ENCODE assay signal across 15 cellular contexts in the genomic region with DNA sequence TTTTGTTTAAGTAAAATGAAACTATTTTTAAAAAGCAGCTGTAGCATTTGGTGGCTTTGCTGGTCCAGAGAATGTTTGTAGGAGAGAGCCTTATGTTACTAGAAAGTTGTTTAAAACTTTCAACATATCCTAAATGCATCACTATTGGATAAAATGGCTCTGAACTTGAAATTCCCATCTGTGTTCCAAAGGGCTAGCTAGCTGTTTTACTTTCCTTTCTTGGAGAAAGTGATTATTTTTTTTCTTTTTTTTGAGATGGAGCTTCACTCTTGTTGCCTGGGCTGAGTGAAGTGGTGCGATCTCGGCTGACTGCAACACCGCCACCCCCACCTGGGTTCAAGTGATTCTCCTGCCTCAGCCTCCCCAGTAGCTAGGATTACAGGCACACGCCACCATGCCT. TPM values are rescaled to one million over a fixed set of nuclear protein-coding genes. Genes with fewer than 3 reads are reported as not detected.
DNase-seq lines count a peak whose midpoint lies in the region; ATAC-seq and TF ChIP-seq lines count a peak whose summit lies in the region.
"Had no signal": no experiment of that assay in that cellular context is flagged by ENCODE, and none has a peak within 500 bp of the region (broad histone marks: within the 10 kb centered on the region; RNA-seq: fewer than 3 reads in every experiment).

No MANE protein-coding gene starts in this region.

- H3K27ac ChIP-seq in fibroblast of lung (ENCODE audit: insufficient read depth, low read length) = peak overlapping the region; percentile 31
- peak overlapping the region in 1 of 2 donors; percentile 87 for H3K27ac ChIP-seq in tibial artery
- H3K27ac ChIP-seq in adrenal gland = peak overlapping the region in 1 of 5 donors; percentile 7

- H4K20me1 ChIP-seq in fibroblast of lung (ENCODE audit: control insufficient read depth, extremely low read depth, insufficient read depth, low read length) = no peaks in the 10 kb centered on the region

- H3K36me3 Mint-ChIP-seq in activated naive CD4-positive, alpha-beta T cell treated with anti-CD3 and anti-CD28 coated beads, Interleukin-2, amount 10 ng/mL, durations not matched to agents 7 days and 5 days = peaks cover 9% of the 10 kb centered on the region
- H3K36me3 Mint-ChIP-seq in activated CD4-positive, alpha-beta memory T cell treated with anti-CD3 and anti-CD28 coated beads, Interleukin-2, amount 10 ng/mL, durations not matched to agents 7 days and 5 days (ENCODE audit: low read depth) = peaks cover 15% of the 10 kb centered on the region
- H3K36me3 Mint-ChIP-seq: IgD-negative memory B cell had no signal

- TF ChIP-seq CTCF in fibroblast of lung (conservative IDR thresholded peaks at IDR 0.05 in 1 of 2, IDR thresholded peaks at IDR 0.05 in 1 of 2; ENCODE audit: low read depth in 1 of 2, low read length in 2 of 2) = no peak
- TF ChIP-seq CTCF in tibial artery (IDR thresholded peaks at IDR 0.05) = no peak
- TF ChIP-seq CTCF in adrenal gland (IDR thresholded peaks at IDR 0.05) = no peak

- peaks cover 71% of the 10 kb centered on the region for H3K79me2 ChIP-seq in fibroblast of lung (ENCODE audit: control insufficient read depth, insufficient read depth, low read length)

- peaks cover 16% of the 10 kb centered on the region for H3K4me1 ChIP-seq in fibroblast of lung (ENCODE audit: control insufficient read depth, extremely low read depth, insufficient read depth, low read length)
- H3K4me1 ChIP-seq in tibial artery = peaks cover 0 to 46% (median 20%) of the 10 kb centered on the region in 4 donors
- H3K4me1 ChIP-seq in adrenal gland (replicated peaks in 1 of 2) = peaks cover 0 to 30% of the 10 kb centered on the region in 2 donors

- peaks cover 20% of the 10 kb centered on the region for H3K27me3 Mint-ChIP-seq in activated naive CD4-positive, alpha-beta T cell treated with anti-CD3 and anti-CD28 coated beads, Interleukin-2, amount 10 ng/mL, durations not matched to agents 7 days and 5 days
- H3K27me3 Mint-ChIP-seq in activated CD4-positive, alpha-beta memory T cell treated with anti-CD3 and anti-CD28 coated beads, Interleukin-2, amount 10 ng/mL, durations not matched to agents 7 days and 5 days = peaks cover 8% of the 10 kb centered on the region
- H3K27me3 Mint-ChIP-seq: IgD-negative memory B cell had no signal

- CTCF ChIA-PET in activated naive CD4-positive, alpha-beta T cell treated with anti-CD3 and anti-CD28 coated beads, Interleukin-2, amount 10 ng/mL, durations not matched to agents 7 days and 5 days (lab: Charles Lee) = interaction anchor here (2.2 to 5.5 kb wide), 3 partner anchors 37 to 88 kb away, joined by 5 to 34 read pairs (median 13); no protein-coding TSS in a partner anchor
- CTCF ChIA-PET in activated CD4-positive, alpha-beta memory T cell treated with anti-CD3 and anti-CD28 coated beads, Interleukin-2, amount 10 ng/mL, durations not matched to agents 7 days and 5 days (lab: Charles Lee) = interaction anchor here (0.9 to 6.5 kb wide), 5 partner anchors 9 to 111 kb away, joined by 3 to 67 read pairs (median 8); no protein-coding TSS in a partner anchor

- H3K9me3 Mint-ChIP-seq in activated naive CD4-positive, alpha-beta T cell treated with anti-CD3 and anti-CD28 coated beads, Interleukin-2, amount 10 ng/mL, durations not matched to agents 7 days and 5 days = no peaks in the 10 kb centered on the region
- no peaks in the 10 kb centered on the region for H3K9me3 Mint-ChIP-seq in activated CD4-positive, alpha-beta memory T cell treated with anti-CD3 and anti-CD28 coated beads, Interleukin-2, amount 10 ng/mL, durations not matched to agents 7 days and 5 days
- H3K9me3 Mint-ChIP-seq: dendritic cell treated with granulocyte-macrophage colony-stimulating factor and Interleukin-4, amounts not matched to agents 40 ng/mL and 50 ng/mL, for 4 days; IgD-negative memory B cell had no signal

- POLR2A ChIA-PET in activated CD4-positive, alpha-beta memory T cell treated with anti-CD3 and anti-CD28 coated beads, Interleukin-2, amount 10 ng/mL, durations not matched to agents 7 days and 5 days (lab: Charles Lee) = interaction anchor here (0.8 to 3.9 kb wide), 9 partner anchors 21 to 223 kb away, joined by 3 to 33 read pairs (median 5); no protein-coding TSS in a partner anchor

- TF ChIP-seq POLR2A in adrenal gland (IDR thresholded peaks at IDR 0.05) = no peak

- H3K9ac ChIP-seq in fibroblast of lung (ENCODE audit: insufficient read depth, low read length) = no peak overlapping the region

- peaks cover 74% of the 10 kb centered on the region for H3K4me1 Mint-ChIP-seq in activated naive CD4-positive, alpha-beta T cell treated with anti-CD3 and anti-CD28 coated beads, Interleukin-2, amount 10 ng/mL, durations not matched to agents 7 days and 5 days
- H3K4me1 Mint-ChIP-seq in activated CD4-positive, alpha-beta memory T cell treated with anti-CD3 and anti-CD28 coated beads, Interleukin-2, amount 10 ng/mL, durations not matched to agents 7 days and 5 days = peaks cover 63% of the 10 kb centered on the region

- H3K27me3 ChIP-seq in fibroblast of lung (ENCODE audit: control insufficient read depth, insufficient read depth, low read length) (no peaks in the 10 kb centered on the region), tibial artery (no peaks in the 10 kb centered on the region), adrenal gland (no peaks in the 10 kb centered on the region)

- no peak overlapping the region for H2AFZ ChIP-seq in fibroblast of lung (ENCODE audit: low read length)

- intact Hi-C loops in tibial artery (cut with DNase I; ENCODE audit: low total_unique reads) (loop anchor here (5.0 kb wide), 1 partner anchor 78 kb away; no protein-coding TSS in a partner anchor), adrenal gland (cut with DNase I) (loop anchor here in 1 of 2 donors (5.0 kb wide), 1 partner anchor 88 kb away; no protein-coding TSS in a partner anchor)

- no peak for DNase-seq in activated naive CD4-positive, alpha-beta T cell treated with anti-CD3 and anti-CD28 coated beads, Interleukin-2, amount 10 ng/mL, durations not matched to agents 7 days and 5 days
- no peak for DNase-seq in activated naive CD4-positive, alpha-beta T cell treated with anti-CD3 and anti-CD28 coated beads, Interleukin-2, amount 50 U/mL, for 16 hours
- no peak for DNase-seq in activated CD4-positive, alpha-beta memory T cell treated with anti-CD3 and anti-CD28 coated beads, Interleukin-2, amount 10 ng/mL, durations not matched to agents 7 days and 5 days
- no peak for DNase-seq in fibroblast of lung (ENCODE audit: low read depth in 2 of 2)
- DNase-seq in tibial artery = peak; percentile 15 to 42
- no peak for DNase-seq in adrenal gland
- no peak for DNase-seq in mesenteric fat pad (ENCODE audit: low spot score)
- DNase-seq: activated gamma-delta T cell treated with Interleukin-2 at 50 U/mL for 16 hours, mammary epithelial cell, NCI-H1417 treated with DMSO at 0.1 percent for 48 hours, NCI-H748 treated with DMSO at 0.1 percent for 48 hours, SIG-M5 had no signal

- ATAC-seq in GM21526 (IDR thresholded peaks at IDR 0.05; ENCODE audit: low FRiP score, unreplicated experiment) = no peak

- H3K9me3 ChIP-seq in fibroblast of lung (ENCODE audit: control insufficient read depth, insufficient read depth, low read depth, low read length) = no peaks in the 10 kb centered on the region
- H3K9me3 ChIP-seq in tibial artery = no peaks in the 10 kb centered on the region
- no peaks in the 10 kb centered on the region for H3K9me3 ChIP-seq in adrenal gland (replicated peaks in 1 of 3)

- H3K27ac Mint-ChIP-seq in activated naive CD4-positive, alpha-beta T cell treated with anti-CD3 and anti-CD28 coated beads, Interleukin-2, amount 10 ng/mL, durations not matched to agents 7 days and 5 days = peak overlapping the region; percentile 58
- H3K27ac Mint-ChIP-seq in activated CD4-positive, alpha-beta memory T cell treated with anti-CD3 and anti-CD28 coated beads, Interleukin-2, amount 10 ng/mL, durations not matched to agents 7 days and 5 days = no peak overlapping the region
- H3K27ac Mint-ChIP-seq: dendritic cell treated with granulocyte-macrophage colony-stimulating factor and Interleukin-4, amounts not matched to agents 40 ng/mL and 50 ng/mL, for 4 days; IgD-negative memory B cell had no signal

- H3K36me3 ChIP-seq in fibroblast of lung (ENCODE audit: control insufficient read depth, insufficient read depth, low read length) (no peaks in the 10 kb centered on the region), tibial artery (peaks cover 0 to 3% (median 0%) of the 10 kb centered on the region in 3 donors), adrenal gland (replicated peaks in 1 of 2) (no peaks in the 10 kb centered on the region)

- H3K4me3 ChIP-seq in fibroblast of lung (replicated peaks in 1 of 4; ENCODE audit: control extremely low read depth in 1 of 4, insufficient read depth in 1 of 4, low read depth in 3 of 4, low read length in 4 of 4) (peak overlapping the region in 3 of 4 experiments; percentile 90 to 98 (median 95)), tibial artery (no peak overlapping the region), adrenal gland (peak overlapping the region in 1 of 4 donors; percentile 87)

- peak overlapping the region; percentile 60 for H3K4me3 Mint-ChIP-seq in activated naive CD4-positive, alpha-beta T cell treated with anti-CD3 and anti-CD28 coated beads, Interleukin-2, amount 10 ng/mL, durations not matched to agents 7 days and 5 days
- peak overlapping the region; percentile 45 for H3K4me3 Mint-ChIP-seq in activated CD4-positive, alpha-beta memory T cell treated with anti-CD3 and anti-CD28 coated beads, Interleukin-2, amount 10 ng/mL, durations not matched to agents 7 days and 5 days
- H3K4me3 Mint-ChIP-seq: dendritic cell treated with granulocyte-macrophage colony-stimulating factor and Interleukin-4, amounts not matched to agents 40 ng/mL and 50 ng/mL, for 4 days had no signal

- peak overlapping the region; percentile 13 for H3K4me2 ChIP-seq in fibroblast of lung (ENCODE audit: extremely low read depth, insufficient read depth, low read length)

- 97 to 99% (median 98%) methylated on average over 4 of the region's 4 CpGs for WGBS in adrenal gland, 4 donors

RNA-seq across cellular contexts. Expression of a gene that starts 2.5 kb away (rescaled TPM):
- 10 to 100 TPM; 36.8 to 39.1 TPM for total RNA-seq in activated CD4-positive, alpha-beta memory T cell treated with anti-CD3 and anti-CD28 coated beads, Interleukin-2, amount 10 ng/mL, durations not matched to agents 7 days and 5 days
- 43.4 and 57.3 TPM in 2 replicates for total RNA-seq in fibroblast of lung
- 23.5 and 41.3 TPM in 2 replicates for polyA plus RNA-seq in fibroblast of lung
- polyA plus RNA-seq in fibroblast of lung (2012) = 18.1 and 31.8 TPM in 2 replicates
- polyA minus RNA-seq in fibroblast of lung (ENCODE audit: low replicate concordance) = 51.7 and 102 TPM in 2 replicates
- 10 to 100 TPM; 10.1 to 20.5 (median 16.1) TPM for total RNA-seq in adrenal gland
- 1 to 10 TPM; 5.9 to 6.8 (median 6.6) TPM for polyA plus RNA-seq in adrenal gland
- 7.5 TPM for total RNA-seq in mesenteric fat pad

Comparison
In these comparisons a context has a peak if more than half of its experiments do, and no peak if none do; other contexts are left out.
1. DNase-seq: peak in tibial artery (2 of 2); none in activated naive CD4-positive, alpha-beta T cell treated with anti-CD3 and anti-CD28 coated beads, Interleukin-2, amount 10 ng/mL, durations not matched to agents 7 days and 5 days (single experiment), activated naive CD4-positive, alpha-beta T cell treated with anti-CD3 and anti-CD28 coated beads, Interleukin-2, amount 50 U/mL, for 16 hours (single experiment), activated CD4-positive, alpha-beta memory T cell treated with anti-CD3 and anti-CD28 coated beads, Interleukin-2, amount 10 ng/mL, durations not matched to agents 7 days and 5 days (single experiment), fibroblast of lung (0 of 2), adrenal gland (0 of 7) and mesenteric fat pad (single experiment).
2. H3K4me3 ChIP-seq: peak in fibroblast of lung (3 of 4); none in tibial artery (0 of 2).